14 cellular contexts compared by ENCODE assay signal in genomic region chr15:32887090-32887489, GRCh38.
"Had no signal": no experiment of that assay in that cellular context is flagged by ENCODE, and none has a peak within 500 bp of the region (broad histone marks: within the 10 kb centered on the region; RNA-seq: fewer than 3 reads in every experiment).

No MANE protein-coding gene starts in this region.

- H3K36me3 ChIP-seq: breast epithelium, left ventricle myocardium inferior, right atrium auricular region, suprapubic skin had no signal

- H3K4me3 ChIP-seq: breast epithelium, left ventricle myocardium inferior, right atrium auricular region, skin epidermis, suprapubic skin had no signal

- H3K27ac ChIP-seq: breast epithelium, epithelial cell of prostate, left ventricle myocardium inferior, right atrium auricular region, skin epidermis, suprapubic skin had no signal

- H3K4me1 ChIP-seq: breast epithelium, left ventricle myocardium inferior, right atrium auricular region, suprapubic skin had no signal

- DNase-seq: activated naive CD4-positive, alpha-beta T cell treated with Interleukin-2 at 50 U/mL for 16 hours; activated T-cell treated with anti-CD3 and anti-CD28 coated beads for 4 hours; left ventricle myocardium inferior; occipital lobe; stimulated activated CD4-positive, alpha-beta T cell treated with anti-CD3 and anti-CD28 coated beads, Interleukin-4, amount 100 ng/mL, for 24 hours; stimulated activated naive CD4-positive, alpha-beta T cell had no signal

- H3K9me3 ChIP-seq: breast epithelium, right atrium auricular region, suprapubic skin had no signal

- ATAC-seq: activated CD4-positive, CD25-positive, alpha-beta regulatory T cell treated with anti-CD3 and anti-CD28 coated beads, Interleukin-2, amount 50 U/mL, for 24 hours; activated T-helper 17 cell treated with anti-CD3 and anti-CD28 coated beads, Interleukin-2, amount 50 U/mL, for 72 hours; natural killer cell treated with Interleukin-12 subunit alpha and Interleukin-12 subunit beta and Interleukin-15 and Interleukin-18, amount 100 ng/mL, for 72 hours had no signal

- H3K27me3 ChIP-seq: breast epithelium, right atrium auricular region, suprapubic skin had no signal
